Comparison of ENCODE assay signal across 18 cellular contexts in the genomic region with DNA sequence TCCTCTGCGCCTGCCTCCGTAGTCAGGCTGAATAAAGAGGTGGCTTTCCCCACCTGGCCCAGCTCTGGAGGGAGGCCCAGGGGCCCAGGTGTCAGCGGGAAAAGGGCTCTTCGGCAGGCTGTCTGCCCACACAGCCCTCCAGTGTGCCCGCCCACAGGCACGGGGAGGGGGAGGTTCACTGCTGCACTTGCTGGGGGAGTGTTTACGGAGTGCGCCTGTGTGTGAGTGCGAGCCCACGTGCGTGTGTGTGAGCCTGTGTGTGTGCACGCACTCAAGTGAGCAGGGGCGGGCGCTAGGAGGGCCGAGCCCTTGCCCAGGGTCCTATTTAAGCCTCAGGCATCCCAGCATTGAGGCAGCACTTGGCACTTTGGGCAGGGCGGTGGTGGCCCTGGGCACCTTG. TPM values are rescaled to one million over a fixed set of nuclear protein-coding genes. Genes with fewer than 3 reads are reported as not detected.
DNase-seq lines count a peak whose midpoint lies in the region; ATAC-seq and TF ChIP-seq lines count a peak whose summit lies in the region.
"Had no signal": no experiment of that assay in that cellular context is flagged by ENCODE, and none has a peak within 500 bp of the region (broad histone marks: within the 10 kb centered on the region; RNA-seq: fewer than 3 reads in every experiment).

No MANE protein-coding gene starts in this region.

- H3K4me3 ChIP-seq in heart right ventricle (peak overlapping the region in 5 of 10 donors; percentile 5 to 26 (median 19)), vagina (no peak overlapping the region)
- H3K4me3 ChIP-seq: smooth muscle cell had no signal

- H3K27ac ChIP-seq in heart right ventricle (peak overlapping the region in 8 of 10 donors; percentile 22 to 90 (median 84)), vagina (peak overlapping the region; percentile 7)
- H3K27ac ChIP-seq: foreskin keratinocyte had no signal

- H3K27me3 ChIP-seq in heart right ventricle (no peaks in the 10 kb centered on the region), vagina (no peaks in the 10 kb centered on the region)

- H3K4me1 ChIP-seq in heart right ventricle = peaks cover 5 to 36% (median 22%) of the 10 kb centered on the region in 9 donors
- peaks cover 24% of the 10 kb centered on the region for H3K4me1 ChIP-seq in vagina
- H3K4me1 ChIP-seq: foreskin keratinocyte had no signal

- H3K4me1 Mint-ChIP-seq in activated T-cell treated with anti-CD3 and anti-CD28 coated beads, Interleukin-2, amount 50 U/mL, for 72 hours (ENCODE audit: low read depth) = no peaks in the 10 kb centered on the region
- H3K4me1 Mint-ChIP-seq: B cell, endodermal cell had no signal

- DNase-seq in activated T-cell treated with anti-CD3 and anti-CD28 coated beads for 4 hours = peak; percentile 26
- no peak for DNase-seq in activated T-cell treated with anti-CD3 and anti-CD28 coated beads, Interleukin-2, amount 50 U/mL, for 72 hours
- DNase-seq in NCI-H2227 (lab: John Stamatoyannopoulos, UW; ENCODE audit: unreplicated experiment) = peak; percentile 62
- DNase-seq in heart right ventricle = no peak
- DNase-seq in vagina (ENCODE audit: extremely low spot score in 2 of 2) = no peak
- DNase-seq in activated CD4-positive, CD25-positive, alpha-beta regulatory T cell treated with anti-CD3 and anti-CD28 coated beads, Interleukin-2, amount 50 U/mL, for 72 hours = no peak
- DNase-seq in putamen (ENCODE audit: low spot score) = no peak
- DNase-seq in stimulated activated naive CD4-positive, alpha-beta T cell (lab: John Stamatoyannopoulos, UW) = no peak
- DNase-seq: activated CD4-positive, CD25-positive, alpha-beta regulatory T cell; central memory CD4-positive, alpha-beta T cell; endodermal cell; foreskin keratinocyte; Kasumi-1 had no signal

- H3K9me3 Mint-ChIP-seq in activated T-cell treated with anti-CD3 and anti-CD28 coated beads, Interleukin-2, amount 50 U/mL, for 72 hours = no peaks in the 10 kb centered on the region
- H3K9me3 Mint-ChIP-seq: endodermal cell; mesothelial cell of epicardium; stimulated activated naive CD8-positive, alpha-beta T cell treated with anti-CD3 and anti-CD28 coated beads, Interleukin-15, Interleukin-2, amounts not matched to agents 100 ng/mL and 50 ng/mL, for 24 hours had no signal

- intact Hi-C loops in heart right ventricle (cut with DNase I) = no loop called here
- intact Hi-C loops in vagina (cut with DNase I) = no loop called here

- H3K9me3 ChIP-seq in heart right ventricle = no peaks in the 10 kb centered on the region
- H3K9me3 ChIP-seq in vagina = no peaks in the 10 kb centered on the region

- H3K36me3 ChIP-seq in heart right ventricle (peaks cover 0 to 42% (median 0%) of the 10 kb centered on the region in 9 donors), vagina (no peaks in the 10 kb centered on the region)

- H3K36me3 Mint-ChIP-seq in activated T-cell treated with anti-CD3 and anti-CD28 coated beads, Interleukin-2, amount 50 U/mL, for 72 hours (ENCODE audit: insufficient read depth in 2 of 2) = no peaks in the 10 kb centered on the region
- H3K36me3 Mint-ChIP-seq: activated naive CD8-positive, alpha-beta T cell; mesothelial cell of epicardium had no signal

- whole genome bisulfite sequencing in heart right ventricle, 2 donors = 83 to 84% methylated on average over 14 to 16 of the region's 16 CpGs

- no peak for TF ChIP-seq CTCF in heart right ventricle (IDR thresholded peaks at IDR 0.05)
- TF ChIP-seq CTCF in vagina (IDR thresholded peaks at IDR 0.05) = no peak

- TF ChIP-seq POLR2A in vagina (IDR thresholded peaks at IDR 0.05) = no peak

- no peak for ATAC-seq in activated T-cell treated with anti-CD3 and anti-CD28 coated beads, Interleukin-2, amount 50 U/mL, for 72 hours (replicated peaks in 1 of 2)
- peak in 2 of 8 donors; percentile 8 to 14 for ATAC-seq in heart right ventricle
- ATAC-seq: foreskin keratinocyte had no signal

- H3K4me3 Mint-ChIP-seq in activated T-cell treated with anti-CD3 and anti-CD28 coated beads, Interleukin-2, amount 50 U/mL, for 72 hours = no peak overlapping the region
- H3K4me3 Mint-ChIP-seq: activated naive CD8-positive, alpha-beta T cell; B cell; endodermal cell; mesothelial cell of epicardium; stimulated activated naive CD8-positive, alpha-beta T cell treated with anti-CD3 and anti-CD28 coated beads, Interleukin-15, Interleukin-2, amounts not matched to agents 100 ng/mL and 50 ng/mL, for 24 hours had no signal

- H3K27ac Mint-ChIP-seq in activated T-cell treated with anti-CD3 and anti-CD28 coated beads, Interleukin-2, amount 50 U/mL, for 72 hours = no peak overlapping the region
- H3K27ac Mint-ChIP-seq: activated naive CD8-positive, alpha-beta T cell; B cell; mesothelial cell of epicardium; stimulated activated naive CD8-positive, alpha-beta T cell treated with anti-CD3 and anti-CD28 coated beads, Interleukin-15, Interleukin-2, amounts not matched to agents 100 ng/mL and 50 ng/mL, for 24 hours had no signal

- no peaks in the 10 kb centered on the region for H3K27me3 Mint-ChIP-seq in activated T-cell treated with anti-CD3 and anti-CD28 coated beads, Interleukin-2, amount 50 U/mL, for 72 hours (ENCODE audit: low read depth)
- H3K27me3 Mint-ChIP-seq: activated naive CD8-positive, alpha-beta T cell; B cell; stimulated activated naive CD8-positive, alpha-beta T cell treated with anti-CD3 and anti-CD28 coated beads, Interleukin-15, Interleukin-2, amounts not matched to agents 100 ng/mL and 50 ng/mL, for 24 hours had no signal

RNA-seq across cellular contexts. Expression of gene DNLZ, which starts 10.9 kb away (rescaled TPM):
- total RNA-seq in activated T-cell treated with anti-CD3 and anti-CD28 coated beads, Interleukin-2, amount 50 U/mL, for 72 hours = 10 to 100 TPM; 10.8 to 14.4 TPM
- total RNA-seq in heart right ventricle = 10 to 100 TPM; 23.3 to 39.5 (median 30.7) TPM
- polyA plus RNA-seq in heart right ventricle = 10 to 100 TPM; 37.0 to 49.2 TPM
- 25.0 TPM for total RNA-seq in vagina

RNA-seq across cellular contexts. Expression of gene CARD9, which starts 20.8 kb away (rescaled TPM):
- 1 to 10 TPM; 1.2 to 1.6 TPM for total RNA-seq in activated T-cell treated with anti-CD3 and anti-CD28 coated beads, Interleukin-2, amount 50 U/mL, for 72 hours
- total RNA-seq in heart right ventricle = 1 to 10 TPM in 5 of 10 donors, under 1 TPM in 4, not detected in 1; 0.21 to 2.0 (median 1.1) TPM
- 1 to 10 TPM; 1.3 to 1.6 TPM for polyA plus RNA-seq in heart right ventricle
- 16.9 TPM for total RNA-seq in vagina

RNA-seq across cellular contexts. Expression of gene GPSM1, which starts 25.3 kb away (rescaled TPM):
- 10 to 100 TPM; 11.6 to 12.3 TPM for total RNA-seq in activated T-cell treated with anti-CD3 and anti-CD28 coated beads, Interleukin-2, amount 50 U/mL, for 72 hours
- total RNA-seq in heart right ventricle (10 to 100 TPM; 19.4 to 50.2 (median 24.8) TPM), vagina (35.4 TPM)
- 10 to 100 TPM; 26.2 to 87.8 TPM for polyA plus RNA-seq in heart right ventricle

RNA-seq across cellular contexts. Expression of gene SNAPC4, which starts 47.3 kb away (rescaled TPM):
- total RNA-seq in activated T-cell treated with anti-CD3 and anti-CD28 coated beads, Interleukin-2, amount 50 U/mL, for 72 hours = 10 to 100 TPM; 10.9 to 14.3 TPM
- total RNA-seq in heart right ventricle (1 to 10 TPM; 3.4 to 6.1 (median 4.7) TPM), vagina (3.2 TPM)
- 1 to 10 TPM; 3.0 to 8.3 TPM for polyA plus RNA-seq in heart right ventricle

RNA-seq across cellular contexts. Expression of gene CCDC187, which starts 48.8 kb away (rescaled TPM):
- total RNA-seq in activated T-cell treated with anti-CD3 and anti-CD28 coated beads, Interleukin-2, amount 50 U/mL, for 72 hours = not detected
- total RNA-seq in heart right ventricle (under 1 TPM in 3 of 10 donors, not detected in 7; 0.02 to 0.04 (median 0.03) TPM), vagina (not detected)
- under 1 TPM in 1 of 2 donors, not detected in 1; 0.07 TPM for polyA plus RNA-seq in heart right ventricle
- total RNA-seq: foreskin keratinocyte, smooth muscle cell had no signal

Comparison
In these comparisons a context has a peak if more than half of its experiments do, and no peak if none do; other contexts are left out.
1. DNase-seq: peak in activated T-cell treated with anti-CD3 and anti-CD28 coated beads for 4 hours (single experiment) and NCI-H2227 (single experiment); none in activated T-cell treated with anti-CD3 and anti-CD28 coated beads, Interleukin-2, amount 50 U/mL, for 72 hours (0 of 2), heart right ventricle (0 of 2), vagina (0 of 2), activated CD4-positive, CD25-positive, alpha-beta regulatory T cell treated with anti-CD3 and anti-CD28 coated beads, Interleukin-2, amount 50 U/mL, for 72 hours (single experiment), putamen (single experiment) and stimulated activated naive CD4-positive, alpha-beta T cell (0 of 6).